1 cellular context compared by ENCODE assay signal in genomic region chr14:21436567-21437062, GRCh38.
TF ChIP-seq lines count a peak whose summit lies in the region.

No MANE protein-coding gene starts in this region.

TF ChIP-seq in GM12878, 131 proteins besides CTCF, POLR2A, EP300 and RAD21:
- TF ChIP-seq EGR1 (IDR thresholded peaks at IDR 0.05; ENCODE audit: borderline replicate concordance in 1 of 2, low read depth in 2 of 2, low read length in 2 of 2) = peak in 1 of 2 experiments; percentile 3; a peak in 1 of 3 replicates
- no peak for TF ChIP-seq NFIC (IDR thresholded peaks at IDR 0.05; ENCODE audit: low read depth, low read length)
